8 cellular contexts compared by ENCODE assay signal in genomic region chr19:47047931-47048399, GRCh38. TPM values are rescaled to one million over a fixed set of nuclear protein-coding genes. Genes with fewer than 3 reads are reported as not detected.
DNase-seq lines count a peak whose midpoint lies in the region; ATAC-seq and TF ChIP-seq lines count a peak whose summit lies in the region.

No MANE protein-coding gene starts in this region.

- H3K4me1 Mint-ChIP-seq in activated T-helper 17 cell treated with anti-CD3 and anti-CD28 coated beads, Interleukin-2, amount 50 U/mL, for 72 hours = peaks cover 10% of the 10 kb centered on the region
- H3K4me1 Mint-ChIP-seq in natural killer cell treated with Interleukin-12 subunit alpha and Interleukin-12 subunit beta and Interleukin-15 and Interleukin-18, amount 100 ng/mL, for 72 hours (ENCODE audit: low read depth in 2 of 2) = peaks cover 19 to 22% of the 10 kb centered on the region in 2 donors

- peak overlapping the region; percentile 65 for H3K27ac Mint-ChIP-seq in activated T-helper 17 cell treated with anti-CD3 and anti-CD28 coated beads, Interleukin-2, amount 50 U/mL, for 72 hours
- H3K27ac Mint-ChIP-seq in natural killer cell treated with Interleukin-12 subunit alpha and Interleukin-12 subunit beta and Interleukin-15 and Interleukin-18, amount 100 ng/mL, for 72 hours = peak overlapping the region; percentile 57 to 78

- TF ChIP-seq CTCF in KMS-11 (conservative IDR thresholded peaks at IDR 0.05; ENCODE audit: low read depth, low read length) = no peak
- TF ChIP-seq CTCF in fibroblast of pulmonary artery (IDR thresholded peaks at IDR 0.05; ENCODE audit: low read length, missing control alignments) = no peak

- DNase-seq in DMS 273 treated with DMSO at 0.1 percent for 48 hours (lab: John Stamatoyannopoulos, UW) = peak; percentile 75
- peak; percentile 94 for DNase-seq in RKO (ENCODE audit: low spot score)
- DNase-seq in fibroblast of pulmonary artery (ENCODE audit: low read depth) = peak; percentile 94
- peak; percentile 88 for DNase-seq in natural killer cell treated with Interleukin-12 subunit alpha and Interleukin-12 subunit beta and Interleukin-15 and Interleukin-18, amount 100 ng/mL, for 72 hours (ENCODE audit: low spot score)
- peak; percentile 83 for DNase-seq in stimulated activated naive CD8-positive, alpha-beta T cell treated with anti-CD3 and anti-CD28 coated beads, Interleukin-15, Interleukin-2, amounts not matched to agents 100 U/mL and 50 U/mL, for 24 hours

- peaks cover 5% of the 10 kb centered on the region; the same call in 1 of the 2 replicates for H3K79me2 ChIP-seq in KMS-11 (ENCODE audit: insufficient read depth, low read depth)

- peak; percentile 34 for ATAC-seq in GM21576 (IDR thresholded peaks at IDR 0.05; ENCODE audit: unreplicated experiment)
- peak; percentile 72 for ATAC-seq in activated T-helper 17 cell treated with anti-CD3 and anti-CD28 coated beads, Interleukin-2, amount 50 U/mL, for 72 hours (replicated peaks)
- peak; percentile 77 to 84 for ATAC-seq in natural killer cell treated with Interleukin-12 subunit alpha and Interleukin-12 subunit beta and Interleukin-15 and Interleukin-18, amount 100 ng/mL, for 72 hours
- ATAC-seq in stimulated activated naive CD8-positive, alpha-beta T cell treated with anti-CD3 and anti-CD28 coated beads, Interleukin-15, Interleukin-2, amounts not matched to agents 100 U/mL and 50 U/mL, for 24 hours = peak; percentile 67

- no peaks in the 10 kb centered on the region for H4K20me1 ChIP-seq in KMS-11 (ENCODE audit: insufficient read depth)

- peak overlapping the region; percentile 77 for H3K4me2 ChIP-seq in KMS-11

- H2AFZ ChIP-seq in KMS-11 (ENCODE audit: low read depth) = peak overlapping the region; percentile 80

- peak overlapping the region; percentile 37; the same call in 1 of the 2 replicates for H3K9ac ChIP-seq in KMS-11

- no peaks in the 10 kb centered on the region for H3K4me1 ChIP-seq in KMS-11 (ENCODE audit: low read depth, poor library complexity, severe bottlenecking)

- H3K27ac ChIP-seq in KMS-11 = no peak overlapping the region

- H3K36me3 Mint-ChIP-seq in activated T-helper 17 cell treated with anti-CD3 and anti-CD28 coated beads, Interleukin-2, amount 50 U/mL, for 72 hours (ENCODE audit: low read depth) = no peaks in the 10 kb centered on the region
- no peaks in the 10 kb centered on the region for H3K36me3 Mint-ChIP-seq in natural killer cell treated with Interleukin-12 subunit alpha and Interleukin-12 subunit beta and Interleukin-15 and Interleukin-18, amount 100 ng/mL, for 72 hours

- H3K27me3 ChIP-seq in KMS-11 (ENCODE audit: insufficient read depth, low read depth) = no peaks in the 10 kb centered on the region

- no peaks in the 10 kb centered on the region for H3K9me3 Mint-ChIP-seq in activated T-helper 17 cell treated with anti-CD3 and anti-CD28 coated beads, Interleukin-2, amount 50 U/mL, for 72 hours
- H3K9me3 Mint-ChIP-seq in natural killer cell treated with Interleukin-12 subunit alpha and Interleukin-12 subunit beta and Interleukin-15 and Interleukin-18, amount 100 ng/mL, for 72 hours = no peaks in the 10 kb centered on the region

- no peaks in the 10 kb centered on the region for H3K36me3 ChIP-seq in KMS-11 (ENCODE audit: insufficient read depth)

- H3K4me3 Mint-ChIP-seq in activated T-helper 17 cell treated with anti-CD3 and anti-CD28 coated beads, Interleukin-2, amount 50 U/mL, for 72 hours = peak overlapping the region; percentile 82
- peak overlapping the region; percentile 92 for H3K4me3 Mint-ChIP-seq in natural killer cell treated with Interleukin-12 subunit alpha and Interleukin-12 subunit beta and Interleukin-15 and Interleukin-18, amount 100 ng/mL, for 72 hours

- no peak overlapping the region for H3K4me3 ChIP-seq in KMS-11 (IDR thresholded peaks at IDR 0.05; ENCODE audit: insufficient read depth, low read depth, low read length)
- H3K4me3 ChIP-seq in fibroblast of pulmonary artery (replicated peaks; ENCODE audit: low read depth, low read length) = peak overlapping the region; percentile 73

- no peaks in the 10 kb centered on the region for H3K27me3 Mint-ChIP-seq in activated T-helper 17 cell treated with anti-CD3 and anti-CD28 coated beads, Interleukin-2, amount 50 U/mL, for 72 hours
- H3K27me3 Mint-ChIP-seq in natural killer cell treated with Interleukin-12 subunit alpha and Interleukin-12 subunit beta and Interleukin-15 and Interleukin-18, amount 100 ng/mL, for 72 hours = no peaks in the 10 kb centered on the region

RNA-seq across cellular contexts. Expression of gene TMEM160, which starts 0.5 kb away (rescaled TPM):
- 10 to 100 TPM; 18.6 to 56.3 TPM for total RNA-seq in activated T-helper 17 cell treated with anti-CD3 and anti-CD28 coated beads, Interleukin-2, amount 50 U/mL, for 72 hours
- total RNA-seq in natural killer cell treated with Interleukin-12 subunit alpha and Interleukin-12 subunit beta and Interleukin-15 and Interleukin-18, amount 100 ng/mL, for 72 hours = 10 to 100 TPM; 35.0 to 62.7 TPM

RNA-seq across cellular contexts. Expression of gene NPAS1, which starts 28.3 kb away (rescaled TPM):
- total RNA-seq in activated T-helper 17 cell treated with anti-CD3 and anti-CD28 coated beads, Interleukin-2, amount 50 U/mL, for 72 hours = under 1 TPM; 0.42 to 0.73 TPM
- total RNA-seq in natural killer cell treated with Interleukin-12 subunit alpha and Interleukin-12 subunit beta and Interleukin-15 and Interleukin-18, amount 100 ng/mL, for 72 hours = not detected
